In the genomic region with DNA sequence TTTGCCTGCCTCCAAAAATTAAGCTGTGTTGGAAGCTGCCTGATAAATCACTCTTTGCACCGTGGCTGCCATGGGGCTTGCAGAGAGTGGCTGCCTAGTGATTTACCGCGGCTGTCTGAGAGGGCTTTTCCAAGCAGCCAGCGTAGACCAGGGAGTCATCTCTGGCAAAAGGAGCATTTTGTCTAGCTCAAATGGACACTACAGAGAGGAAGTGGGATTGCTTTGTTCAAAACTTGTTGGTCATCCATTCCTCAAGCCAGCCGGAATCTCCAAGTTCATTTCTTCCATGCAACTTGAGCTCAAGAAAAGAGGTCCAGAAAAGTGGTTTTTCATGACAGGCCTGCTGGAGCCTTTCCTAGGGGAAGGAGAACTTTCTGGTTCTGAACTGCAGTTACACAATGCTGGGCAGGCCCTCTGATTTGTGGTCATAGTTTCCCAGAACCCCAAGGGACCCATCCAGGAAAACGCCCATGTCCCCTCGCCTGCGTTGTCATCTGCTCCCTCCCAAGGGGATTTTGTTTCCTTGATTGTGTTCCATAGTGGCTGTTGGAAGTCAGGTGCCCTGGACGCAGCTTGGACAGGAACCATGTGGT, we compare ENCODE assay signal across 14 cellular contexts.
DNase-seq lines count a peak whose midpoint lies in the region; ATAC-seq and TF ChIP-seq lines count a peak whose summit lies in the region.
"Had no signal": no experiment of that assay in that cellular context is flagged by ENCODE, and none has a peak within 500 bp of the region (broad histone marks: within the 10 kb centered on the region; RNA-seq: fewer than 3 reads in every experiment).

No MANE protein-coding gene starts in this region.

- intact Hi-C loops in A673 (cut with micrococcal nuclease; ENCODE audit: unreplicated experiment), result no loop called here
- intact Hi-C loops in left ventricle myocardium inferior (cut with micrococcal nuclease), result no loop called here
- intact Hi-C loops in psoas muscle (cut with DNase I), result loop anchor here in 1 of 2 donors (5.0 kb wide), 1 partner anchor 57 kb away; no protein-coding TSS in a partner anchor

- ATAC-seq in psoas muscle (peak; percentile 53 to 90 (median 76)), HG02840 (IDR thresholded peaks at IDR 0.05; ENCODE audit: low FRiP score, unreplicated experiment) (no peak), HG03025 (IDR thresholded peaks at IDR 0.05; ENCODE audit: low FRiP score, unreplicated experiment) (no peak)

- no peak for DNase-seq in A673 (ENCODE audit: low spot score)
- DNase-seq in astrocyte of the spinal cord (ENCODE audit: low read depth, low spot score), result peak; percentile 17
- peak; percentile 70 for DNase-seq in left ventricle myocardium inferior
- peak; percentile 69 to 85 for DNase-seq in psoas muscle
- no peak for DNase-seq in EL
- DNase-seq in stimulated activated naive CD4-positive, alpha-beta T cell treated with Interleukin-2 at 50 U/mL for 16 hours (lab: John Stamatoyannopoulos, UW), result no peak
- DNase-seq: activated CD4-positive, alpha-beta T cell treated with anti-CD3 and anti-CD28 coated beads, Interleukin-2, amount 10 ng/mL, durations not matched to agents 7 days and 5 days; cerebellar nuclear complex; DND-41; kidney glomerular epithelial cell; NCI-H1930; T-helper 1 cell had no signal

- H3K4me3 ChIP-seq in A673 (ENCODE audit: low read depth, low read length, poor library complexity, severe bottlenecking) (no peak overlapping the region), astrocyte of the spinal cord (ENCODE audit: low read depth, low read length) (no peak overlapping the region), left ventricle myocardium inferior (peak overlapping the region; percentile 20), psoas muscle (no peak overlapping the region)

- no peak for TF ChIP-seq CTCF in A673 (conservative IDR thresholded peaks at IDR 0.05; ENCODE audit: low read depth, low read length)
- TF ChIP-seq CTCF in astrocyte of the spinal cord (IDR thresholded peaks at IDR 0.05; ENCODE audit: low read depth, low read length), result no peak
- TF ChIP-seq CTCF in left ventricle myocardium inferior (IDR thresholded peaks at IDR 0.05; ENCODE audit: borderline replicate concordance), result no peak
- no peak for TF ChIP-seq CTCF in psoas muscle (IDR thresholded peaks at IDR 0.05)

- 16 to 40% (median 28%) methylated on average over 9 of the region's 9 CpGs for whole genome bisulfite sequencing in psoas muscle, 3 donors

- in situ Hi-C loops in astrocyte of the spinal cord (cut with HindIII; ENCODE audit: low sequenced_read_pairs), result no loop called here

- no peaks in the 10 kb centered on the region for H3K9me3 ChIP-seq in A673 (ENCODE audit: low read depth, low read length, poor library complexity, severe bottlenecking)
- no peaks in the 10 kb centered on the region for H3K9me3 ChIP-seq in left ventricle myocardium inferior (replicated peaks)
- H3K9me3 ChIP-seq in psoas muscle, result no peaks in the 10 kb centered on the region

- peaks cover 30% of the 10 kb centered on the region for H3K4me1 ChIP-seq in A673 (ENCODE audit: insufficient read depth, low read length, poor library complexity, severe bottlenecking)
- H3K4me1 ChIP-seq in left ventricle myocardium inferior, result peaks cover 55% of the 10 kb centered on the region
- peaks cover 8% of the 10 kb centered on the region for H3K4me1 ChIP-seq in psoas muscle

- H3K27ac ChIP-seq in A673 (ENCODE audit: low read depth, low read length, poor library complexity, severe bottlenecking), result peak overlapping the region; percentile 17
- H3K27ac ChIP-seq in left ventricle myocardium inferior (replicated peaks), result peak overlapping the region; percentile 96
- H3K27ac ChIP-seq in psoas muscle, result peak overlapping the region; percentile 78

- no TSS peak for BruUV-seq in A673 (replicated peaks; lab: Mats Ljungman, UMichigan)

- H3K36me3 ChIP-seq in A673 (ENCODE audit: insufficient read depth, low read length, poor library complexity, severe bottlenecking), result no peaks in the 10 kb centered on the region
- no peaks in the 10 kb centered on the region for H3K36me3 ChIP-seq in left ventricle myocardium inferior
- H3K36me3 ChIP-seq in psoas muscle (ENCODE audit: insufficient read depth in 1 of 2, low read depth in 1 of 2), result no peaks in the 10 kb centered on the region

- POLR2A ChIA-PET in A673 (lab: Charles Lee; ENCODE audit: low non-redundant PET), result no interaction called here

- CTCF ChIA-PET in A673 (lab: Charles Lee), result no interaction called here

- H3K27me3 ChIP-seq in A673 (replicated peaks; ENCODE audit: insufficient read depth, low read depth, low read length, poor library complexity), result no peaks in the 10 kb centered on the region
- no peaks in the 10 kb centered on the region for H3K27me3 ChIP-seq in left ventricle myocardium inferior (ENCODE audit: low read depth)
- no peaks in the 10 kb centered on the region for H3K27me3 ChIP-seq in psoas muscle (ENCODE audit: insufficient read depth in 3 of 3, low read length in 2 of 3)

Comparison
In these comparisons a context has a peak if more than half of its experiments do, and no peak if none do; other contexts are left out.
1. DNase-seq: peak in astrocyte of the spinal cord (single experiment), left ventricle myocardium inferior (single experiment) and psoas muscle (2 of 2); none in A673 (single experiment), EL (single experiment) and stimulated activated naive CD4-positive, alpha-beta T cell treated with Interleukin-2 at 50 U/mL for 16 hours (single experiment).
2. H3K27ac ChIP-seq: peak in every context shown above with its lines; median percentile 96 in left ventricle myocardium inferior; 78 in psoas muscle; 17 in A673.
3. ATAC-seq: peak in psoas muscle (4 of 4); none in HG02840 (single experiment) and HG03025 (single experiment).